In genomic region chr20:16647875-16648597, GRCh38 we compare ENCODE assay signal across 18 cellular contexts.
"Had no signal": no experiment of that assay in that cellular context is flagged by ENCODE, and none has a peak within 500 bp of the region (broad histone marks: within the 10 kb centered on the region; RNA-seq: fewer than 3 reads in every experiment).

No MANE protein-coding gene starts in this region.

- H3K4me1 ChIP-seq: colonic mucosa, esophagus squamous epithelium, gastroesophageal sphincter, left ventricle myocardium inferior, lower lobe of right lung, psoas muscle, right atrium auricular region had no signal

- H3K9me3 ChIP-seq: colonic mucosa, esophagus squamous epithelium, lower lobe of right lung, neutrophil had no signal

- H3K27ac ChIP-seq: colonic mucosa, esophagus squamous epithelium, gastroesophageal sphincter, left ventricle myocardium inferior, lower lobe of right lung, neutrophil, psoas muscle, right atrium auricular region had no signal

- H3K4me3 ChIP-seq: colonic mucosa, esophagus squamous epithelium, gastroesophageal sphincter, left ventricle myocardium inferior, lower lobe of right lung, psoas muscle, right atrium auricular region had no signal

- ATAC-seq: gastroesophageal sphincter, left cardiac atrium, lower lobe of right lung, psoas muscle had no signal

- H3K27me3 ChIP-seq: colonic mucosa, neutrophil, right atrium auricular region had no signal

- DNase-seq: colonic mucosa; dermis blood vessel endothelial cell; esophagus squamous epithelium; foreskin fibroblast; kidney; left cardiac atrium; left ventricle myocardium inferior; lower lobe of right lung; mesenchymal stem cell; midbrain; psoas muscle; small intestine; stimulated activated CD4-positive, alpha-beta T cell treated with anti-CD3 and anti-CD28 coated beads, Interleukin-12 subunit alpha, Interleukin-12 subunit beta, amount 100 ng/mL, for 4 hours; stimulated activated naive CD4-positive, alpha-beta T cell treated with Interleukin-2 at 50 U/mL for 16 hours; trophoblast cell had no signal

- H3K36me3 ChIP-seq: colonic mucosa, esophagus squamous epithelium, gastroesophageal sphincter, left ventricle myocardium inferior, lower lobe of right lung, neutrophil, right atrium auricular region had no signal
